3 cellular contexts compared by ENCODE assay signal in the genomic region with DNA sequence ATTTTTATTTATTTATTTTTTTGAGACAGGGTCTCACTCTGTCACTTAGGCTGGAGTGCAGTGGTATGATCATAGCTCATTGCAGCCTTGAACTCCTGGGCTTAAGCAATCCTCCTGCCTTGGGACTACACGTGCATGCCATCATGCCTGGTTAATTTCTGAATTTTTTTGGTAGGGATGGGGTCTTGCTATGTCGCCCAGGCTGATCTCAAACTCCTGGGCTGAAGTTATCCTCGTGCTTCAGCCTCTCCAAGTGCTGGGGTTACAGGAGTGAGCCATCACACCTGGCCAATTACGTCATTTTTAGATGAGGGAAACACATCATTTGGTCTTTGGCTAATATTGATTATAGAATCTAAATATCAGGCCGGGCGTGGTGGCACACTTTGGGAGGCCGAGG.
TF ChIP-seq lines count a peak whose summit lies in the region.

No MANE protein-coding gene starts in this region.

TF ChIP-seq in HepG2, 621 proteins besides CTCF, POLR2A, EP300 and RAD21:
- TF ChIP-seq TEAD3 (CRISPR knock-in tag; optimal IDR thresholded peaks at IDR 0.05; ENCODE audit: borderline replicate concordance) (no peak), ZC3H4 (CRISPR knock-in tag; IDR thresholded peaks at IDR 0.05; ENCODE audit: borderline replicate concordance) (no peak), DR1 (CRISPR knock-in tag; IDR thresholded peaks at IDR 0.05) (no peak), ATF7 (IDR thresholded peaks at IDR 0.05) (peak; percentile 64), ATF7 (CRISPR knock-in tag; IDR thresholded peaks at IDR 0.05) (no peak), ZNF121 (CRISPR knock-in tag; IDR thresholded peaks at IDR 0.05) (peak; percentile 57; the same call in 1 of the 2 replicates), MXI1 (IDR thresholded peaks at IDR 0.05; ENCODE audit: borderline replicate concordance, low read depth, low read length) (no peak)
TF ChIP-seq in HepG2: peak in this region for 2.

TF ChIP-seq in HEK293, 187 proteins besides CTCF, POLR2A, EP300 and RAD21:
- TF ChIP-seq ZNF121 (tag by site-specific recombination; IDR thresholded peaks at IDR 0.05): peak; percentile 74
- no peak for TF ChIP-seq WT1 (tag by site-specific recombination; IDR thresholded peaks at IDR 0.05)
TF ChIP-seq in HEK293: peak in this region for 1.

TF ChIP-seq in GM12878, 131 proteins besides CTCF, POLR2A, EP300 and RAD21:
- 0 out of 2 replicates have a peak, but pooled peaks have one; percentile 17 for TF ChIP-seq ATF7 (IDR thresholded peaks at IDR 0.05; ENCODE audit: low read depth)
- TF ChIP-seq FOS (IDR thresholded peaks at IDR 0.05; ENCODE audit: borderline replicate concordance, extremely low read depth, insufficient read length): no peak
